ENCODE assay signal across 1 cellular context in the genomic region with DNA sequence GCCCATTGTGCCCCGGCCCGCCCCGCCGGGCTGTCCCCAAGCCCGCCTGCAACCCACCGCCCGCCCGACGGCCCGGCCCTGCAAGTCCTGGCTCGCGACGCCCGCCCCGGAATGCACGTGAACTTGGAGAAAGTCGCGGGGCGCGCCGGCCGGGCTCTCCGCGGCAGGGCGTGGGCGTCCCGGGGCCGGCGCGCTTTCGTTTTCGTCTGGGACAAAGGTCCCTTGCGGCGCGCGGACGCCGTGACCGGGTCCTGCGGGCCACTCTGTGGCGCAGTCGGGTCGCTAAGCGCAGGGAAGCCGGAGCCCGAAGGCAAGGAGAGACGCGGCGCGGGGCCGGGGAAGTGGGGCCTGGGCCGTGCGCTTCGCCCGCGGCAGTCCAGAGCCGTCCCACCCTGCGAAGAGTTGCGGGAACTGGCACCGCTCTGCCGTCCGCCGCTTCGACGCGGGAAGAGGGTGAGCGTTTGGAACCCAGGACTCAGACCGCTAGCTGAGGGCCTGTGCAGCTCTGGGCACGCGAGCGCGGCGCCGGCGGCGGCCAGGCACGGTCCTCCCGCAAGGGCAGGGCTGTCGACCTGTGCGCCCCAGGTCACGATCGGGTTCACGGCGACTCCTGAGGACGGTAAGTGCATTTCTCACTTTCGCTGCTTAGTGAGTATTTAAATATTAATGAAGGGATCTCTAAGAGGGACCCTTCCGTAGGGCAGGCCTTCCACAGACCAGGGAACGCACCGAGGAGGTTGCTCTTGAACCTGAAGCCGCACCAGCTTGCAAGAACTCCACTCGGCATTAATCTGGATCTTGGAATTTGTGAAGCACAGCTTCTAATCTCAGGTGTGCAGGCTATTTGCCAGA.
TF ChIP-seq lines count a peak whose summit lies in the region.

No MANE protein-coding gene starts in this region.

TF ChIP-seq in H1, 55 proteins besides CTCF, POLR2A, EP300 and RAD21 (continued from another document):
- TF ChIP-seq TEAD4 (IDR thresholded peaks at IDR 0.05; ENCODE audit: low read depth, low read length), result no peak
- no peak for TF ChIP-seq BRCA1 (IDR thresholded peaks at IDR 0.05; ENCODE audit: low read depth, low read length)
- TF ChIP-seq CTBP2 (IDR thresholded peaks at IDR 0.05; ENCODE audit: borderline replicate concordance, insufficient read depth, insufficient read length, low read length), result no peak
- no peak for TF ChIP-seq BCL11A (IDR thresholded peaks at IDR 0.05; ENCODE audit: low read depth in 2 of 2, low read length in 2 of 2)
- TF ChIP-seq SUZ12 (IDR thresholded peaks at IDR 0.05; ENCODE audit: low read length), result peak; percentile 83
- TF ChIP-seq EZH2 (IDR thresholded peaks at IDR 0.05; ENCODE audit: low read depth, low read length, severe bottlenecking), result peak; percentile 72
- TF ChIP-seq CHD1 (IDR thresholded peaks at IDR 0.05; ENCODE audit: low read depth, low read length), result no peak
- no peak for TF ChIP-seq SP1 (IDR thresholded peaks at IDR 0.05; ENCODE audit: low read depth, low read length)
- TF ChIP-seq SIRT6 (IDR thresholded peaks at IDR 0.05; ENCODE audit: low read length), result no peak
- no peak for TF ChIP-seq TCF12 (IDR thresholded peaks at IDR 0.05; ENCODE audit: low read depth, low read length)
- no peak for TF ChIP-seq JUN (IDR thresholded peaks at IDR 0.05; ENCODE audit: low read depth, low read length)
- no peak for TF ChIP-seq HDAC6 (IDR thresholded peaks at IDR 0.05; ENCODE audit: low read depth, low read length)
- TF ChIP-seq TAF7 (optimal IDR thresholded peaks at IDR 0.05; ENCODE audit: borderline replicate concordance, low read depth, low read length), result peak; percentile 24
- no peak for TF ChIP-seq YY1 (IDR thresholded peaks at IDR 0.05; ENCODE audit: low read depth, low read length)
- no peak for TF ChIP-seq CREB1 (IDR thresholded peaks at IDR 0.05)
- TF ChIP-seq, protein P1, sequence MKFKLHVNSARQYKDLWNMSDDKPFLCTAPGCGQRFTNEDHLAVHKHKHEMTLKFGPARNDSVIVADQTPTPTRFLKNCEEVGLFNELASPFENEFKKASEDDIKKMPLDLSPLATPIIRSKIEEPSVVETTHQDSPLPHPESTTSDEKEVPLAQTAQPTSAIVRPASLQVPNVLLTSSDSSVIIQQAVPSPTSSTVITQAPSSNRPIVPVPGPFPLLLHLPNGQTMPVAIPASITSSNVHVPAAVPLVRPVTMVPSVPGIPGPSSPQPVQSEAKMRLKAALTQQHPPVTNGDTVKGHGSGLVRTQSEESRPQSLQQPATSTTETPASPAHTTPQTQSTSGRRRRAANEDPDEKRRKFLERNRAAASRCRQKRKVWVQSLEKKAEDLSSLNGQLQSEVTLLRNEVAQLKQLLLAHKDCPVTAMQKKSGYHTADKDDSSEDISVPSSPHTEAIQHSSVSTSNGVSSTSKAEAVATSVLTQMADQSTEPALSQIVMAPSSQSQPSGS (IDR thresholded peaks at IDR 0.05; ENCODE audit: low read length), result no peak
- TF ChIP-seq FOSL1 (IDR thresholded peaks at IDR 0.05; ENCODE audit: insufficient read depth, low read depth, low read length), result no peak
- TF ChIP-seq HDAC2 (IDR thresholded peaks at IDR 0.05; ENCODE audit: borderline replicate concordance in 1 of 2, low read depth in 2 of 2, low read length in 2 of 2), result no peak
- TF ChIP-seq KDM5A (IDR thresholded peaks at IDR 0.05; ENCODE audit: low read length), result no peak
- TF ChIP-seq, protein P2, sequence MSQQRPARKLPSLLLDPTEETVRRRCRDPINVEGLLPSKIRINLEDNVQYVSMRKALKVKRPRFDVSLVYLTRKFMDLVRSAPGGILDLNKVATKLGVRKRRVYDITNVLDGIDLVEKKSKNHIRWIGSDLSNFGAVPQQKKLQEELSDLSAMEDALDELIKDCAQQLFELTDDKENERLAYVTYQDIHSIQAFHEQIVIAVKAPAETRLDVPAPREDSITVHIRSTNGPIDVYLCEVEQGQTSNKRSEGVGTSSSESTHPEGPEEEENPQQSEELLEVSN (IDR thresholded peaks at IDR 0.05), result peak; percentile 38; the same call in 1 of the 2 replicates
- TF ChIP-seq GABPA (IDR thresholded peaks at IDR 0.05; ENCODE audit: borderline replicate concordance, insufficient read depth, low read length), result 0 out of 2 replicates have a peak, but pooled peaks have one; percentile 40
- TF ChIP-seq, protein P3, sequence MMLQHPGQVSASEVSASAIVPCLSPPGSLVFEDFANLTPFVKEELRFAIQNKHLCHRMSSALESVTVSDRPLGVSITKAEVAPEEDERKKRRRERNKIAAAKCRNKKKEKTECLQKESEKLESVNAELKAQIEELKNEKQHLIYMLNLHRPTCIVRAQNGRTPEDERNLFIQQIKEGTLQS (IDR thresholded peaks at IDR 0.05; ENCODE audit: insufficient read depth, low read depth, low read length), result no peak
- TF ChIP-seq RNF2 (IDR thresholded peaks at IDR 0.05; ENCODE audit: borderline replicate concordance, low read depth, low read length, missing control alignments, poor library complexity, severe bottlenecking), result peak; percentile 12
- TF ChIP-seq EGR1 (IDR thresholded peaks at IDR 0.05; ENCODE audit: borderline replicate concordance, low read depth, low read length), result no peak
- no peak for TF ChIP-seq PHF8 (conservative IDR thresholded peaks at IDR 0.05; ENCODE audit: low read depth, low read length)
- no peak for TF ChIP-seq SIX5 (IDR thresholded peaks at IDR 0.05; ENCODE audit: low read depth, low read length)
- TF ChIP-seq NANOG (IDR thresholded peaks at IDR 0.05; ENCODE audit: insufficient read depth, low read depth, low read length, poor library complexity, severe bottlenecking), result no peak
- TF ChIP-seq RXRA (IDR thresholded peaks at IDR 0.05; ENCODE audit: insufficient read depth, low read depth, low read length), result no peak
- TF ChIP-seq SP2 (IDR thresholded peaks at IDR 0.05; ENCODE audit: low read length), result no peak
- no peak for TF ChIP-seq POLR2AphosphoS5 (IDR thresholded peaks at IDR 0.05; ENCODE audit: low read depth, low read length)
- no peak for TF ChIP-seq SAP30 (IDR thresholded peaks at IDR 0.05; ENCODE audit: insufficient read depth, insufficient replicate concordance, low read length)
- peak; percentile 69; the same call in 1 of the 2 replicates for TF ChIP-seq RBBP5 (IDR thresholded peaks at IDR 0.05; ENCODE audit: borderline replicate concordance, low read depth, low read length)
- TF ChIP-seq CEBPB (IDR thresholded peaks at IDR 0.05; ENCODE audit: low read depth, low read length), result no peak
- TF ChIP-seq, protein P4, sequence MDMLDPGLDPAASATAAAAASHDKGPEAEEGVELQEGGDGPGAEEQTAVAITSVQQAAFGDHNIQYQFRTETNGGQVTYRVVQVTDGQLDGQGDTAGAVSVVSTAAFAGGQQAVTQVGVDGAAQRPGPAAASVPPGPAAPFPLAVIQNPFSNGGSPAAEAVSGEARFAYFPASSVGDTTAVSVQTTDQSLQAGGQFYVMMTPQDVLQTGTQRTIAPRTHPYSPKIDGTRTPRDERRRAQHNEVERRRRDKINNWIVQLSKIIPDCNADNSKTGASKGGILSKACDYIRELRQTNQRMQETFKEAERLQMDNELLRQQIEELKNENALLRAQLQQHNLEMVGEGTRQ (IDR thresholded peaks at IDR 0.05; ENCODE audit: low read length), result no peak
- TF ChIP-seq SRF (IDR thresholded peaks at IDR 0.05; ENCODE audit: low read depth, low read length), result no peak
- no peak for TF ChIP-seq GTF2F1 (IDR thresholded peaks at IDR 0.05; ENCODE audit: borderline replicate concordance, low read depth, low read length)
- TF ChIP-seq RFX5 (IDR thresholded peaks at IDR 0.05; ENCODE audit: borderline replicate concordance, low read depth, low read length), result no peak
- TF ChIP-seq SP4 (IDR thresholded peaks at IDR 0.05; ENCODE audit: low read length), result no peak
- no peak for TF ChIP-seq KDM1A (IDR thresholded peaks at IDR 0.05; ENCODE audit: borderline replicate concordance, low read length)
- TF ChIP-seq ASH2L (IDR thresholded peaks at IDR 0.05; ENCODE audit: low read length), result no peak
- TF ChIP-seq POU5F1 (IDR thresholded peaks at IDR 0.05; ENCODE audit: low read depth, low read length), result no peak
- TF ChIP-seq, protein P5, sequence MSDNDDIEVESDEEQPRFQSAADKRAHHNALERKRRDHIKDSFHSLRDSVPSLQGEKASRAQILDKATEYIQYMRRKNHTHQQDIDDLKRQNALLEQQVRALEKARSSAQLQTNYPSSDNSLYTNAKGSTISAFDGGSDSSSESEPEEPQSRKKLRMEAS (IDR thresholded peaks at IDR 0.05), result peak; percentile 38; the same call in 1 of the 2 replicates
- TF ChIP-seq TAF1 (IDR thresholded peaks at IDR 0.05; ENCODE audit: low read depth, low read length), result no peak
- TF ChIP-seq, protein P6, sequence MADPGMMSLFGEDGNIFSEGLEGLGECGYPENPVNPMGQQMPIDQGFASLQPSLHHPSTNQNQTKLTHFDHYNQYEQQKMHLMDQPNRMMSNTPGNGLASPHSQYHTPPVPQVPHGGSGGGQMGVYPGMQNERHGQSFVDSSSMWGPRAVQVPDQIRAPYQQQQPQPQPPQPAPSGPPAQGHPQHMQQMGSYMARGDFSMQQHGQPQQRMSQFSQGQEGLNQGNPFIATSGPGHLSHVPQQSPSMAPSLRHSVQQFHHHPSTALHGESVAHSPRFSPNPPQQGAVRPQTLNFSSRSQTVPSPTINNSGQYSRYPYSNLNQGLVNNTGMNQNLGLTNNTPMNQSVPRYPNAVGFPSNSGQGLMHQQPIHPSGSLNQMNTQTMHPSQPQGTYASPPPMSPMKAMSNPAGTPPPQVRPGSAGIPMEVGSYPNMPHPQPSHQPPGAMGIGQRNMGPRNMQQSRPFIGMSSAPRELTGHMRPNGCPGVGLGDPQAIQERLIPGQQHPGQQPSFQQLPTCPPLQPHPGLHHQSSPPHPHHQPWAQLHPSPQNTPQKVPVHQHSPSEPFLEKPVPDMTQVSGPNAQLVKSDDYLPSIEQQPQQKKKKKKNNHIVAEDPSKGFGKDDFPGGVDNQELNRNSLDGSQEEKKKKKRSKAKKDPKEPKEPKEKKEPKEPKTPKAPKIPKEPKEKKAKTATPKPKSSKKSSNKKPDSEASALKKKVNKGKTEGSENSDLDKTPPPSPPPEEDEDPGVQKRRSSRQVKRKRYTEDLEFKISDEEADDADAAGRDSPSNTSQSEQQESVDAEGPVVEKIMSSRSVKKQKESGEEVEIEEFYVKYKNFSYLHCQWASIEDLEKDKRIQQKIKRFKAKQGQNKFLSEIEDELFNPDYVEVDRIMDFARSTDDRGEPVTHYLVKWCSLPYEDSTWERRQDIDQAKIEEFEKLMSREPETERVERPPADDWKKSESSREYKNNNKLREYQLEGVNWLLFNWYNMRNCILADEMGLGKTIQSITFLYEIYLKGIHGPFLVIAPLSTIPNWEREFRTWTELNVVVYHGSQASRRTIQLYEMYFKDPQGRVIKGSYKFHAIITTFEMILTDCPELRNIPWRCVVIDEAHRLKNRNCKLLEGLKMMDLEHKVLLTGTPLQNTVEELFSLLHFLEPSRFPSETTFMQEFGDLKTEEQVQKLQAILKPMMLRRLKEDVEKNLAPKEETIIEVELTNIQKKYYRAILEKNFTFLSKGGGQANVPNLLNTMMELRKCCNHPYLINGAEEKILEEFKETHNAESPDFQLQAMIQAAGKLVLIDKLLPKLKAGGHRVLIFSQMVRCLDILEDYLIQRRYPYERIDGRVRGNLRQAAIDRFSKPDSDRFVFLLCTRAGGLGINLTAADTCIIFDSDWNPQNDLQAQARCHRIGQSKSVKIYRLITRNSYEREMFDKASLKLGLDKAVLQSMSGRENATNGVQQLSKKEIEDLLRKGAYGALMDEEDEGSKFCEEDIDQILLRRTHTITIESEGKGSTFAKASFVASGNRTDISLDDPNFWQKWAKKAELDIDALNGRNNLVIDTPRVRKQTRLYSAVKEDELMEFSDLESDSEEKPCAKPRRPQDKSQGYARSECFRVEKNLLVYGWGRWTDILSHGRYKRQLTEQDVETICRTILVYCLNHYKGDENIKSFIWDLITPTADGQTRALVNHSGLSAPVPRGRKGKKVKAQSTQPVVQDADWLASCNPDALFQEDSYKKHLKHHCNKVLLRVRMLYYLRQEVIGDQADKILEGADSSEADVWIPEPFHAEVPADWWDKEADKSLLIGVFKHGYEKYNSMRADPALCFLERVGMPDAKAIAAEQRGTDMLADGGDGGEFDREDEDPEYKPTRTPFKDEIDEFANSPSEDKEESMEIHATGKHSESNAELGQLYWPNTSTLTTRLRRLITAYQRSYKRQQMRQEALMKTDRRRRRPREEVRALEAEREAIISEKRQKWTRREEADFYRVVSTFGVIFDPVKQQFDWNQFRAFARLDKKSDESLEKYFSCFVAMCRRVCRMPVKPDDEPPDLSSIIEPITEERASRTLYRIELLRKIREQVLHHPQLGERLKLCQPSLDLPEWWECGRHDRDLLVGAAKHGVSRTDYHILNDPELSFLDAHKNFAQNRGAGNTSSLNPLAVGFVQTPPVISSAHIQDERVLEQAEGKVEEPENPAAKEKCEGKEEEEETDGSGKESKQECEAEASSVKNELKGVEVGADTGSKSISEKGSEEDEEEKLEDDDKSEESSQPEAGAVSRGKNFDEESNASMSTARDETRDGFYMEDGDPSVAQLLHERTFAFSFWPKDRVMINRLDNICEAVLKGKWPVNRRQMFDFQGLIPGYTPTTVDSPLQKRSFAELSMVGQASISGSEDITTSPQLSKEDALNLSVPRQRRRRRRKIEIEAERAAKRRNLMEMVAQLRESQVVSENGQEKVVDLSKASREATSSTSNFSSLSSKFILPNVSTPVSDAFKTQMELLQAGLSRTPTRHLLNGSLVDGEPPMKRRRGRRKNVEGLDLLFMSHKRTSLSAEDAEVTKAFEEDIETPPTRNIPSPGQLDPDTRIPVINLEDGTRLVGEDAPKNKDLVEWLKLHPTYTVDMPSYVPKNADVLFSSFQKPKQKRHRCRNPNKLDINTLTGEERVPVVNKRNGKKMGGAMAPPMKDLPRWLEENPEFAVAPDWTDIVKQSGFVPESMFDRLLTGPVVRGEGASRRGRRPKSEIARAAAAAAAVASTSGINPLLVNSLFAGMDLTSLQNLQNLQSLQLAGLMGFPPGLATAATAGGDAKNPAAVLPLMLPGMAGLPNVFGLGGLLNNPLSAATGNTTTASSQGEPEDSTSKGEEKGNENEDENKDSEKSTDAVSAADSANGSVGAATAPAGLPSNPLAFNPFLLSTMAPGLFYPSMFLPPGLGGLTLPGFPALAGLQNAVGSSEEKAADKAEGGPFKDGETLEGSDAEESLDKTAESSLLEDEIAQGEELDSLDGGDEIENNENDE (IDR thresholded peaks at IDR 0.05; ENCODE audit: insufficient replicate concordance, low read length), result no peak
- TF ChIP-seq CBX5 (IDR thresholded peaks at IDR 0.05; ENCODE audit: low read depth, low read length), result no peak
